In the genomic region with DNA sequence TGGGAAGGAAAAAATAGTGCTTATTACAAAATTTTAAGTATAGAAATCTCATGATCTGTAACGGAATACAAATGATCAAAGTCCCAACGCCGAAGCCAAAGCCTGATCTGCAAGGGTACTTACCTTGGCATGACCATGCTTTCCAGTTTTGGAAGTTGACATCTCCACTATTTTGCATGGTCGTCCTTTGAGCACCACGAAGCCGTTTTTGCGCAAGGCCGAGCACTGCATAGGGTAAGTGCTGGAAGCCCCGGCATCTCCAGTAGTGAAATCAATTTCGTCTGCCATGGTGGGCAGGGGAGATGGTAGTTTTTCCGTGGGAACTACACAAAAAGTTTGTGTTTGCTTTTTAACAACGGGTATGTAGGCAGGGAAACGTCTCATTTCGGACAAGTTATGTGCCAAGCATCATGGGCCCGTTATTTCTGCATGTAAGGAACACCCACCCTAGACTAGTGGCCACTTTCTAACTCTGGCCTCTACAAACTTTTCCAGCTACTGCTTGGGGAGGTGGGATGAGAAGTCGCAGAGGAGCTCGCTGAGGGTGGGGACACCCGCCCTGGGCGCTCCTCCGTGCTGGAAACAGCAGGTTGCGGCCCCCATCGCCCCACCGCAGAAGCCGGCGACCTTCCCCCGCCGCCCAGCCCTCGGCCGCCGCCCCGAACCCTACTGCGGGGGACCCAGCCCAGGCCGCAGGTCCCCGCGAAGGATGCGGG, we compare ENCODE assay signal across 8 cellular contexts. TPM values are rescaled to one million over a fixed set of nuclear protein-coding genes. Genes with fewer than 3 reads are reported as not detected.
DNase-seq lines count a peak whose midpoint lies in the region; ATAC-seq and TF ChIP-seq lines count a peak whose summit lies in the region.

No MANE protein-coding gene starts in this region.

- no peaks in the 10 kb centered on the region for H3K36me3 ChIP-seq in liver (ENCODE audit: control insufficient read depth in 4 of 4, insufficient read depth in 3 of 4, low read depth in 1 of 4, low read length in 3 of 4)
- no peaks in the 10 kb centered on the region for H3K36me3 ChIP-seq in thymus (ENCODE audit: control insufficient read depth, insufficient read depth)

- TF ChIP-seq CTCF in cardiac fibroblast (IDR thresholded peaks at IDR 0.05; ENCODE audit: low read depth, low read length) (no peak), liver (IDR thresholded peaks at IDR 0.05; ENCODE audit: low read depth, low read length, missing input control) (no peak)

- peaks cover 20% of the 10 kb centered on the region for H3K36me3 Mint-ChIP-seq in activated T-cell treated with anti-CD3 and anti-CD28 coated beads, Interleukin-2, amount 50 U/mL, for 24 hours (ENCODE audit: low read depth)

- ATAC-seq in GM18861 (IDR thresholded peaks at IDR 0.05; ENCODE audit: unreplicated experiment), result no peak

- DNase-seq in activated T-cell treated with anti-CD3 and anti-CD28 coated beads, Interleukin-2, amount 50 U/mL, for 24 hours, result no peak
- no peak for DNase-seq in activated T-cell treated with anti-CD3 and anti-CD28 coated beads for 4 hours
- peak; percentile 47 for DNase-seq in NCI-H2227 (lab: John Stamatoyannopoulos, UW; ENCODE audit: unreplicated experiment)
- DNase-seq in cardiac fibroblast (ENCODE audit: low read depth in 2 of 2), result peak; percentile 25 to 29
- DNase-seq in NCI-H345 treated with DMSO at 0.1 percent for 48 hours (lab: John Stamatoyannopoulos, UW; ENCODE audit: unreplicated experiment), result no peak

- H3K4me1 ChIP-seq in liver (ENCODE audit: control insufficient read depth in 4 of 4, insufficient read depth in 4 of 4, low read length in 3 of 4) (peaks cover 0 to 7% (median 3%) of the 10 kb centered on the region in 4 donors), thymus (ENCODE audit: control insufficient read depth, insufficient read depth, low read length) (peaks cover 4% of the 10 kb centered on the region)

- no peak for TF ChIP-seq RAD21 in liver (IDR thresholded peaks at IDR 0.05)

- peaks cover 8 to 11% (median 9%) of the 10 kb centered on the region in 4 donors for H3K9me3 ChIP-seq in liver (ENCODE audit: control insufficient read depth in 4 of 4, low read length in 3 of 4)
- peaks cover 6% of the 10 kb centered on the region for H3K9me3 ChIP-seq in thymus (ENCODE audit: control insufficient read depth)

- H3K27ac ChIP-seq in liver (ENCODE audit: low read depth in 1 of 2, low read length in 2 of 2) (no peak overlapping the region), thymus (ENCODE audit: low read depth) (peak overlapping the region; percentile 65)

- no peak overlapping the region for H3K9ac ChIP-seq in liver (ENCODE audit: low read depth in 1 of 2, low read length in 2 of 2)

- no peak overlapping the region for H3K27ac Mint-ChIP-seq in activated T-cell treated with anti-CD3 and anti-CD28 coated beads, Interleukin-2, amount 50 U/mL, for 24 hours

- peak overlapping the region; percentile 95 for H3K4me3 Mint-ChIP-seq in activated T-cell treated with anti-CD3 and anti-CD28 coated beads, Interleukin-2, amount 50 U/mL, for 24 hours

- peaks cover 18% of the 10 kb centered on the region for H3K9me3 Mint-ChIP-seq in activated T-cell treated with anti-CD3 and anti-CD28 coated beads, Interleukin-2, amount 50 U/mL, for 24 hours

- H3K4me3 ChIP-seq in cardiac fibroblast (replicated peaks in 1 of 2; ENCODE audit: low read depth in 2 of 2, low read length in 2 of 2) (peak overlapping the region; percentile 72 to 78), liver (ENCODE audit: low read depth in 1 of 3, low read length in 3 of 3) (peak overlapping the region; percentile 49 to 82 (median 75)), thymus (ENCODE audit: low read length) (peak overlapping the region; percentile 78)

- H3K4me1 Mint-ChIP-seq in activated T-cell treated with anti-CD3 and anti-CD28 coated beads, Interleukin-2, amount 50 U/mL, for 24 hours (ENCODE audit: low read depth), result peaks cover 30% of the 10 kb centered on the region

- WGBS in liver, result 21% methylated on average over 36 of the region's 36 CpGs
- 16% methylated on average over 36 of the region's 36 CpGs for WGBS in thymus

- H3K27me3 Mint-ChIP-seq in activated T-cell treated with anti-CD3 and anti-CD28 coated beads, Interleukin-2, amount 50 U/mL, for 24 hours, result no peaks in the 10 kb centered on the region

- H3K27me3 ChIP-seq in liver (ENCODE audit: control insufficient read depth in 4 of 4, insufficient read depth in 4 of 4, low read length in 3 of 4), result no peaks in the 10 kb centered on the region
- no peaks in the 10 kb centered on the region for H3K27me3 ChIP-seq in thymus (ENCODE audit: control insufficient read depth, insufficient read depth)

TF ChIP-seq in liver, 16 proteins besides CTCF, POLR2A, EP300 and RAD21:
- TF ChIP-seq GABPA (IDR thresholded peaks at IDR 0.05 in 1 of 2, conservative IDR thresholded peaks at IDR 0.05 in 1 of 2), result no peak
- TF ChIP-seq, protein P1, sequence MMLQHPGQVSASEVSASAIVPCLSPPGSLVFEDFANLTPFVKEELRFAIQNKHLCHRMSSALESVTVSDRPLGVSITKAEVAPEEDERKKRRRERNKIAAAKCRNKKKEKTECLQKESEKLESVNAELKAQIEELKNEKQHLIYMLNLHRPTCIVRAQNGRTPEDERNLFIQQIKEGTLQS (IDR thresholded peaks at IDR 0.05), result no peak
- no peak for TF ChIP-seq TAF1 (conservative IDR thresholded peaks at IDR 0.05)
- TF ChIP-seq FOXA2 (IDR thresholded peaks at IDR 0.05), result no peak
- TF ChIP-seq, protein P2, sequence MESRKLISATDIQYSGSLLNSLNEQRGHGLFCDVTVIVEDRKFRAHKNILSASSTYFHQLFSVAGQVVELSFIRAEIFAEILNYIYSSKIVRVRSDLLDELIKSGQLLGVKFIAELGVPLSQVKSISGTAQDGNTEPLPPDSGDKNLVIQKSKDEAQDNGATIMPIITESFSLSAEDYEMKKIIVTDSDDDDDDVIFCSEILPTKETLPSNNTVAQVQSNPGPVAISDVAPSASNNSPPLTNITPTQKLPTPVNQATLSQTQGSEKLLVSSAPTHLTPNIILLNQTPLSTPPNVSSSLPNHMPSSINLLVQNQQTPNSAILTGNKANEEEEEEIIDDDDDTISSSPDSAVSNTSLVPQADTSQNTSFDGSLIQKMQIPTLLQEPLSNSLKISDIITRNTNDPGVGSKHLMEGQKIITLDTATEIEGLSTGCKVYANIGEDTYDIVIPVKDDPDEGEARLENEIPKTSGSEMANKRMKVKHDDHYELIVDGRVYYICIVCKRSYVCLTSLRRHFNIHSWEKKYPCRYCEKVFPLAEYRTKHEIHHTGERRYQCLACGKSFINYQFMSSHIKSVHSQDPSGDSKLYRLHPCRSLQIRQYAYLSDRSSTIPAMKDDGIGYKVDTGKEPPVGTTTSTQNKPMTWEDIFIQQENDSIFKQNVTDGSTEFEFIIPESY (IDR thresholded peaks at IDR 0.05), result no peak
- no peak for TF ChIP-seq HNF4A (conservative IDR thresholded peaks at IDR 0.05)

RNA-seq across cellular contexts. Expression of gene EIF5A2, which starts 0.8 kb away (rescaled TPM):
- 1 to 10 TPM; 1.6 to 2.1 TPM for total RNA-seq in liver
- 1 to 10 TPM; 1.8 to 2.4 TPM for polyA plus RNA-seq in liver
- polyA plus RNA-seq in thymus, result 2.9 TPM

RNA-seq across cellular contexts. Expression of gene RPL22L1, which starts 37.7 kb away (rescaled TPM):
- total RNA-seq in liver, result 10 to 100 TPM; 19.1 to 25.6 TPM
- 10 to 100 TPM; 55.7 to 82.1 TPM for polyA plus RNA-seq in liver
- polyA plus RNA-seq in thymus, result 245 TPM

Comparison
In these comparisons a context has a peak if more than half of its experiments do, and no peak if none do; other contexts are left out.
1. DNase-seq: peak in NCI-H2227 (single experiment) and cardiac fibroblast (2 of 2); none in activated T-cell treated with anti-CD3 and anti-CD28 coated beads, Interleukin-2, amount 50 U/mL, for 24 hours (single experiment), activated T-cell treated with anti-CD3 and anti-CD28 coated beads for 4 hours (single experiment) and NCI-H345 treated with DMSO at 0.1 percent for 48 hours (single experiment).
2. Peak in every context shown above with its lines, with median percentiles within 50 percentile points of each other: H3K4me3 ChIP-seq.